In the genomic region with DNA sequence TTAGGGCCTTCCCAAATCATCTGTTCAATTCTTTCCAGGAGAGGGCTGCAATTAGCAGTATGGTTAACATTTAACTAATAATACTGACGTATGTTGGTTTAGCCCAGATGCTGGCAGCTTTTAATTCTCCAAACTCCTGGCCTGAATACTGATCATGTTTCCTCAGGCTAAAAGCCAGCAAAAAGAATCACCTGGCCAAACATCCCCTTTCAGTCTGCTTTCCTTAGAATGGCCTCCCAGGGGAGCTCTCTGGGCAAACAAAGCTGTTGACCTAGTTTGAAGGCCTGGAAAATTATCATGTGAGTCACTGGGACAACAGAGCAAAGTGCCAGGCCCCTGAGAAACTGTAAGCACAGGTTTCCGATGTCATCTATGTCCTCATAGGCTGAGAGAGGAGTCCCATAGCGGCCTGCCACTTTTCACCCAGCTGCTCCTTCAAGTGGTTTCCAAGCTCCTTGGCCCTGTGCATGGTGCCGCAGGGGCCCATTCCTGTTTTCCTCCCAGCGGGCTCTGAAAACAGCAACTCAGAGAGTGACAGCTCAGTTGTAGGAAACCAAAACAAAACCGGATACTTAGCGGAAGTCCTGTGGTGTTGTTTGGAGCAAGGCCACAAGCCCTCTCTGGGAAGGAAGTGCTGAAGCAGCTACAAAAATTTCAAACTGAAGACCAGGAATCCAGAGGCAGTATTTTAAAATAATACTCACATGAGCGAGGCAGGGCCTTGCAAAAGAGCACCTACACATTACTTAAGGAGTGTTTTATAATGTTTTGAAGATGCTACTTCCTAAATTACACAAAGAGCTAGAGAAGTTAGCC, we compare ENCODE assay signal across 8 cellular contexts. TPM values are rescaled to one million over a fixed set of nuclear protein-coding genes. Genes with fewer than 3 reads are reported as not detected.
DNase-seq lines count a peak whose midpoint lies in the region; TF ChIP-seq lines count a peak whose summit lies in the region.

No MANE protein-coding gene starts in this region.

- peak overlapping the region; percentile 73; the same call in 1 of the 2 replicates for H2AFZ ChIP-seq in PC-9

- H3K27ac ChIP-seq in PC-9 (peak overlapping the region; percentile 87), esophagus squamous epithelium (peak overlapping the region; percentile 69 to 89 (median 82)), mucosa of rectum (ENCODE audit: low read depth in 2 of 2, low read length in 2 of 2) (peak overlapping the region; percentile 85 to 88)

- no peak; the same call in 1 of the 2 replicates for TF ChIP-seq CTCF in PC-9 (conservative IDR thresholded peaks at IDR 0.05)
- peak in 1 of 6 experiments; percentile 16 for TF ChIP-seq CTCF in esophagus squamous epithelium (IDR thresholded peaks at IDR 0.05)

- H3K4me1 Mint-ChIP-seq in IgD-negative memory B cell: peaks cover 27 to 45% (median 41%) of the 10 kb centered on the region in 3 donors

- intact Hi-C loops in PC-9 (cut with micrococcal nuclease; ENCODE audit: unreplicated experiment) (loop anchor here (1.0 to 10.0 kb wide), 4 partner anchors 36 to 428 kb away; a partner anchor contains a TSS), esophagus squamous epithelium (cut with DNase I) (no loop called here)

- no peaks in the 10 kb centered on the region for H3K27me3 ChIP-seq in PC-9 (ENCODE audit: insufficient read depth, low read depth)
- no peaks in the 10 kb centered on the region for H3K27me3 ChIP-seq in esophagus squamous epithelium
- no peaks in the 10 kb centered on the region for H3K27me3 ChIP-seq in mucosa of rectum (ENCODE audit: control insufficient read depth in 2 of 2, insufficient read depth in 2 of 2, low read length in 2 of 2)

- CTCF ChIA-PET in PC-9 (lab: Charles Lee): interaction anchor here (0.5 to 1.5 kb wide), 7 partner anchors 22 to 222 kb away, joined by 3 to 11 read pairs (median 3); a partner anchor contains a TSS

- H3K4me2 ChIP-seq in PC-9: peak overlapping the region; percentile 74

- POLR2A ChIA-PET in PC-9 (lab: Charles Lee; ENCODE audit: unreplicated experiment): interaction anchor here (0.6 to 0.8 kb wide), 5 partner anchors 9 to 528 kb away, joined by 3 to 12 read pairs (median 5); a partner anchor contains a TSS

- peaks cover 20% of the 10 kb centered on the region for H3K4me1 ChIP-seq in PC-9 (replicated peaks; ENCODE audit: insufficient read depth)
- H3K4me1 ChIP-seq in esophagus squamous epithelium: peaks cover 11 to 44% (median 16%) of the 10 kb centered on the region in 3 donors
- peaks cover 25 to 30% of the 10 kb centered on the region in 2 donors for H3K4me1 ChIP-seq in mucosa of rectum (ENCODE audit: control insufficient read depth in 2 of 2, insufficient read depth in 2 of 2, low read length in 2 of 2)

- H3K36me3 ChIP-seq in PC-9 (ENCODE audit: low read depth) (no peaks in the 10 kb centered on the region), esophagus squamous epithelium (no peaks in the 10 kb centered on the region), mucosa of rectum (ENCODE audit: control insufficient read depth in 2 of 2, insufficient read depth in 2 of 2, low read length in 2 of 2) (no peaks in the 10 kb centered on the region)

- peaks cover 26% of the 10 kb centered on the region for H3F3A ChIP-seq in PC-9 (ENCODE audit: insufficient read depth, low read depth)

- H3K9ac ChIP-seq in mucosa of rectum (ENCODE audit: low read depth in 1 of 2, low read length in 2 of 2): peak overlapping the region; percentile 44 to 63

- BruUV-seq in PC-9 (replicated peaks; lab: Mats Ljungman, UMichigan): no TSS peak

- WGBS in esophagus squamous epithelium, 2 donors: 10 to 12% methylated on average over 6 to 8 of the region's 8 CpGs

- peak overlapping the region; percentile 5 to 84 (median 64) for H3K4me3 Mint-ChIP-seq in IgD-negative memory B cell

- H3K79me2 ChIP-seq in PC-9 (ENCODE audit: low read depth): no peaks in the 10 kb centered on the region

- no peaks in the 10 kb centered on the region for H3K9me3 Mint-ChIP-seq in IgD-negative memory B cell

- H3K27me3 Mint-ChIP-seq in IgD-negative memory B cell: no peaks in the 10 kb centered on the region

- H3K4me3 ChIP-seq in PC-9 (peak overlapping the region; percentile 7; the same call in 1 of the 2 replicates), esophagus squamous epithelium (peak overlapping the region in 3 of 4 donors; percentile 6 to 47 (median 24)), mucosa of rectum (ENCODE audit: low read length in 2 of 2) (peak overlapping the region; percentile 60 to 61)

- H3K27ac Mint-ChIP-seq in IgD-negative memory B cell: peak overlapping the region; percentile 5 to 95 (median 88)

- H4K20me1 ChIP-seq in PC-9 (ENCODE audit: insufficient read depth): no peaks in the 10 kb centered on the region

- no peaks in the 10 kb centered on the region for H3K9me3 ChIP-seq in PC-9 (ENCODE audit: insufficient read depth, low read depth)
- H3K9me3 ChIP-seq in esophagus squamous epithelium: no peaks in the 10 kb centered on the region
- H3K9me3 ChIP-seq in mucosa of rectum (ENCODE audit: control insufficient read depth in 2 of 2, low read length in 2 of 2): no peaks in the 10 kb centered on the region

- H3K9me2 ChIP-seq in PC-9 (ENCODE audit: insufficient read depth): no peaks in the 10 kb centered on the region

- no peaks in the 10 kb centered on the region for H3K36me3 Mint-ChIP-seq in IgD-negative memory B cell

- peak; percentile 99 for DNase-seq in DMS53 (lab: John Stamatoyannopoulos, UW)
- DNase-seq in PC-9: peak; percentile 84 to 98
- peak; percentile 37 for DNase-seq in activated T-helper 1 cell treated with Interleukin-2 at 50 U/mL for 16 hours (ENCODE audit: low read depth)
- no peak for DNase-seq in esophagus squamous epithelium (lab: John Stamatoyannopoulos, UW)
- DNase-seq in stimulated activated CD8-positive, alpha-beta memory T cell treated with anti-CD3 and anti-CD28 coated beads, Interleukin-7, amount 100 ng/mL, for 48 hours (ENCODE audit: extremely low read depth in 1 of 2, low read depth in 1 of 2): peak; percentile 15 to 17
- no peak for DNase-seq in DMS114 treated with DMSO at 0.1 percent for 48 hours (lab: John Stamatoyannopoulos, UW; ENCODE audit: unreplicated experiment)

- peak in 1 of 4 donors; percentile 11 for TF ChIP-seq POLR2A in esophagus squamous epithelium (IDR thresholded peaks at IDR 0.05)

RNA-seq across cellular contexts. Expression of a gene that starts 36.5 kb away (rescaled TPM):
- polyA plus RNA-seq in IgD-negative memory B cell: 248 TPM
- total RNA-seq in PC-9 (2021): 186 and 233 TPM in 2 replicates
- total RNA-seq in esophagus squamous epithelium: 100 to 1,000 TPM; 246 to 604 (median 518) TPM

RNA-seq across cellular contexts. Expression of a gene that starts 40.7 kb away (rescaled TPM):
- 24.7 TPM for polyA plus RNA-seq in IgD-negative memory B cell
- 12.6 and 16.3 TPM in 2 replicates for total RNA-seq in PC-9 (2021)
- 10 to 100 TPM in 2 of 4 donors, 1 to 10 TPM in 2; 5.9 to 22.3 (median 10.9) TPM for total RNA-seq in esophagus squamous epithelium

Comparison
In these comparisons a context has a peak if more than half of its experiments do, and no peak if none do; other contexts are left out.
1. DNase-seq: peak in DMS53 (single experiment), PC-9 (2 of 2), activated T-helper 1 cell treated with Interleukin-2 at 50 U/mL for 16 hours (single experiment) and stimulated activated CD8-positive, alpha-beta memory T cell treated with anti-CD3 and anti-CD28 coated beads, Interleukin-7, amount 100 ng/mL, for 48 hours (2 of 2); none in esophagus squamous epithelium (single experiment) and DMS114 treated with DMSO at 0.1 percent for 48 hours (single experiment).
2. H3K4me3 ChIP-seq: peak in every context shown above with its lines; median percentile 60 in mucosa of rectum; 24 in esophagus squamous epithelium; 7 in PC-9.
3. Peak in every context shown above with its lines, with median percentiles within 50 percentile points of each other: H3K27ac ChIP-seq.